ENCODE assay signal across 30 cellular contexts in genomic region chr1:221723918-221724263, GRCh38. TPM values are rescaled to one million over a fixed set of nuclear protein-coding genes. Genes with fewer than 3 reads are reported as not detected.
DNase-seq lines count a peak whose midpoint lies in the region; ATAC-seq, FAIRE-seq and TF ChIP-seq lines count a peak whose summit lies in the region.
"Had no signal": no experiment of that assay in that cellular context is flagged by ENCODE, and none has a peak within 500 bp of the region (broad histone marks: within the 10 kb centered on the region; RNA-seq: fewer than 3 reads in every experiment).

No MANE protein-coding gene starts in this region.

- H2AFZ ChIP-seq in HepG2 (ENCODE audit: low read length): no peak overlapping the region

- no peak overlapping the region for H2BK15ac ChIP-seq in mesendoderm (replicated peaks; ENCODE audit: low read depth)

- no peak for ATAC-seq in GM21786 (IDR thresholded peaks at IDR 0.05; ENCODE audit: unreplicated experiment)
- no peak for ATAC-seq in HepG2
- ATAC-seq: A549; effector memory CD8-positive, alpha-beta T cell; stimulated activated memory B cell treated with anti-CD40 and anti-IgM and Interleukin-4, amounts not matched to agents 10 μg/mL and 1 μg/mL and 100 μg/mL, for 72 hours had no signal

- H3K36me3 ChIP-seq in breast epithelium: no peaks in the 10 kb centered on the region
- peaks cover 92% of the 10 kb centered on the region for H3K36me3 ChIP-seq in endodermal cell (ENCODE audit: control insufficient read depth, insufficient read depth, low read length)
- H3K36me3 ChIP-seq in mesendoderm (ENCODE audit: control insufficient read depth, insufficient read depth, low read length): no peaks in the 10 kb centered on the region
- H3K36me3 ChIP-seq in HepG2 (replicated peaks in 1 of 2; ENCODE audit: control insufficient read depth in 1 of 2, insufficient read depth in 2 of 2, low read length in 2 of 2): no peaks in the 10 kb centered on the region
- H3K36me3 ChIP-seq: adrenal gland, brain microvascular endothelial cell, suprapubic skin had no signal

- H3K9me3 Mint-ChIP-seq in MCF 10A (ENCODE audit: unreplicated experiment) (no peaks in the 10 kb centered on the region), endodermal cell (peaks cover 25% of the 10 kb centered on the region)

- in situ Hi-C loops in HepG2 (cut with HindIII; ENCODE audit: extremely low pct_ligation_motif_present, low pct_unique_long_range_greater_than_20kb): no loop called here

- H3K23ac ChIP-seq in mesendoderm (ENCODE audit: low read length): no peak overlapping the region

- no peak overlapping the region for H3K4me3 Mint-ChIP-seq in MCF 10A (ENCODE audit: unreplicated experiment)
- H3K4me3 Mint-ChIP-seq in endodermal cell: no peak overlapping the region
- H3K4me3 Mint-ChIP-seq: B cell; effector memory CD8-positive, alpha-beta T cell; memory B cell; stimulated activated memory B cell treated with anti-CD40 and anti-IgM and Interleukin-4, amounts not matched to agents 10 μg/mL and 1 μg/mL and 100 μg/mL, for 72 hours had no signal

- CTCF ChIA-PET in MCF 10A (lab: Yijun Ruan, JAX) (interaction anchor here (0.6 to 2.1 kb wide), 6 partner anchors 9 to 850 kb away, joined by 3 to 9 read pairs (median 4); no protein-coding TSS in a partner anchor), RWPE1 (lab: Yijun Ruan, JAX) (interaction anchor here (0.7 kb wide), 1 partner anchor 10 kb away, joined by 3 read pairs; no protein-coding TSS in a partner anchor), HepG2 (lab: Yijun Ruan, JAX; ENCODE audit: low intra/inter-chr PET ratio, low total read pairs) (no interaction called here)

- BruUV-seq in MCF 10A (replicated peaks; lab: Mats Ljungman, UMichigan): no TSS peak
- BruUV-seq in HepG2 (replicated peaks; lab: Mats Ljungman, UMichigan): no TSS peak

- H3K4me1 Mint-ChIP-seq in MCF 10A (ENCODE audit: insufficient read depth, unreplicated experiment) (peaks cover 56% of the 10 kb centered on the region), endodermal cell (peaks cover 17% of the 10 kb centered on the region)

- H3K9me3 ChIP-seq in breast epithelium (no peaks in the 10 kb centered on the region), endodermal cell (ENCODE audit: control insufficient read depth, low read length) (peaks cover 45% of the 10 kb centered on the region), HepG2 (ENCODE audit: low read length) (peaks cover 8% of the 10 kb centered on the region)
- H3K9me3 ChIP-seq: adrenal gland, suprapubic skin had no signal

- H2BK120ac ChIP-seq in mesendoderm (ENCODE audit: low read depth, low read length): no peak overlapping the region

- no peak overlapping the region for H2BK5ac ChIP-seq in mesendoderm (ENCODE audit: low read length)

- FAIRE-seq in HepG2 (lab: Jason Lieb, UNC): no peak
- FAIRE-seq: A549, colon had no signal

- H3K36me3 Mint-ChIP-seq in MCF 10A (ENCODE audit: insufficient read depth, unreplicated experiment) (peaks cover 9% of the 10 kb centered on the region), endodermal cell (ENCODE audit: low read depth) (peaks cover 36% of the 10 kb centered on the region)

- H3K4me1 ChIP-seq in breast epithelium (no peaks in the 10 kb centered on the region), endodermal cell (ENCODE audit: control insufficient read depth, insufficient read depth, low read length) (peaks cover 9% of the 10 kb centered on the region), mesendoderm (ENCODE audit: control insufficient read depth, low read depth, low read length) (peaks cover 5% of the 10 kb centered on the region), HepG2 (ENCODE audit: insufficient read depth, low read length) (peaks cover 13% of the 10 kb centered on the region)

- H3K27me3 ChIP-seq in breast epithelium (no peaks in the 10 kb centered on the region), endodermal cell (ENCODE audit: control insufficient read depth, insufficient read depth, low read length, poor library complexity, severe bottlenecking) (no peaks in the 10 kb centered on the region), mesendoderm (ENCODE audit: insufficient read depth, low read length, poor library complexity) (no peaks in the 10 kb centered on the region), HepG2 (ENCODE audit: control insufficient read depth in 1 of 2, insufficient read depth in 2 of 2, low read length in 2 of 2) (no peaks in the 10 kb centered on the region)
- H3K27me3 ChIP-seq: adrenal gland, brain microvascular endothelial cell, suprapubic skin had no signal

- peak; percentile 25 for DNase-seq in MCF 10A (ENCODE audit: unreplicated experiment)
- DNase-seq in breast epithelium (ENCODE audit: low spot score in 2 of 2): no peak
- no peak for DNase-seq in endodermal cell
- peak; percentile 16 for DNase-seq in mesendoderm
- no peak for DNase-seq in RWPE1 (ENCODE audit: low spot score)
- no peak for DNase-seq in NCI-H510A treated with DMSO at 0.1 percent for 48 hours (lab: John Stamatoyannopoulos, UW)
- DNase-seq in HepG2 (ENCODE audit: low spot score): no peak
- DNase-seq: activated CD8-positive, alpha-beta memory T cell treated with anti-CD3 and anti-CD28 coated beads for 24 hours; activated T-cell treated with anti-CD3 and anti-CD28 coated beads, Interleukin-2, amount 50 U/mL, for 1 hour; adrenal gland; Calu3; effector memory CD8-positive, alpha-beta T cell; glutamatergic neuron; left cardiac atrium; NCI-H1694; NCI-H524; NK-92 treated with Interleukin-12 subunit alpha and Interleukin-12 subunit beta, amount 100 ng/mL, for 24 hours; occipital lobe; SIG-M5; stimulated activated CD4-positive, alpha-beta T cell treated with anti-CD3 and anti-CD28 coated beads, Interleukin-4, amount 100 ng/mL, for 1 hour; T-helper 1 cell had no signal

- no peak for TF ChIP-seq RAD21 in HepG2 (CRISPR knock-in tag; IDR thresholded peaks at IDR 0.05)

- no peak overlapping the region for H3K9ac ChIP-seq in endodermal cell (ENCODE audit: extremely low read depth, low read length, poor library complexity, severe bottlenecking)
- H3K9ac ChIP-seq in mesendoderm (ENCODE audit: low read length): no peak overlapping the region
- no peak overlapping the region for H3K9ac ChIP-seq in HepG2 (ENCODE audit: insufficient read depth, low read depth, low read length)
- H3K9ac ChIP-seq: KMS-11 had no signal

- intact Hi-C loops in MCF 10A (cut with micrococcal nuclease): no loop called here
- intact Hi-C loops in breast epithelium (cut with DNase I; ENCODE audit: low total_unique reads): no loop called here
- intact Hi-C loops in HepG2 (cut with micrococcal nuclease; ENCODE audit: unreplicated experiment): no loop called here

- no peak overlapping the region for H3K4me2 ChIP-seq in mesendoderm (ENCODE audit: low read length)
- H3K4me2 ChIP-seq in HepG2 (ENCODE audit: low read depth, low read length): no peak overlapping the region
- H3K4me2 ChIP-seq: A549, KMS-11 had no signal

- no peak for TF ChIP-seq EP300 in HepG2 (IDR thresholded peaks at IDR 0.05; ENCODE audit: low read depth in 2 of 2, low read length in 2 of 2)
- TF ChIP-seq EP300 in HepG2 (CRISPR knock-in tag; IDR thresholded peaks at IDR 0.05; ENCODE audit: borderline replicate concordance): no peak

- H4K20me1 ChIP-seq in HepG2 (ENCODE audit: insufficient read depth, low read length): no peaks in the 10 kb centered on the region

- H3K79me2 ChIP-seq in mesendoderm (ENCODE audit: control insufficient read depth, insufficient read depth, low read length) (peaks cover 4% of the 10 kb centered on the region), HepG2 (ENCODE audit: insufficient read depth, low read length) (no peaks in the 10 kb centered on the region)

- H3K27ac ChIP-seq in breast epithelium (no peak overlapping the region), endodermal cell (ENCODE audit: low read depth, low read length) (no peak overlapping the region), mesendoderm (ENCODE audit: low read depth, low read length) (no peak overlapping the region), RWPE1 (no peak overlapping the region), HepG2 (ENCODE audit: extremely low read length, insufficient read depth, low read length) (no peak overlapping the region)
- H3K27ac ChIP-seq: A549, adrenal gland, KMS-11, suprapubic skin had no signal

- H3K56ac ChIP-seq in mesendoderm (ENCODE audit: low read length): no peak overlapping the region

- H3K27ac Mint-ChIP-seq in MCF 10A (ENCODE audit: low read depth, unreplicated experiment): peak overlapping the region; percentile 36
- no peak overlapping the region for H3K27ac Mint-ChIP-seq in endodermal cell
- H3K27ac Mint-ChIP-seq: B cell; memory B cell; stimulated activated memory B cell treated with anti-CD40 and anti-IgM and Interleukin-4, amounts not matched to agents 10 μg/mL and 1 μg/mL and 100 μg/mL, for 72 hours had no signal

- no peak overlapping the region for H2AK5ac ChIP-seq in mesendoderm (ENCODE audit: low read length)

- H3K18ac ChIP-seq in mesendoderm (ENCODE audit: low read length): no peak overlapping the region

- H3K4me3 ChIP-seq in breast epithelium: no peak overlapping the region
- peak overlapping the region; percentile 28 for H3K4me3 ChIP-seq in endodermal cell (ENCODE audit: low read length)
- H3K4me3 ChIP-seq in mesendoderm (ENCODE audit: low read length): no peak overlapping the region
- H3K4me3 ChIP-seq in HepG2 (replicated peaks in 1 of 3; ENCODE audit: insufficient read depth in 1 of 3, low read depth in 2 of 3, low read length in 3 of 3): no peak overlapping the region
- H3K4me3 ChIP-seq: A549, adrenal gland, suprapubic skin had no signal

- no peak for TF ChIP-seq POLR2A in breast epithelium (IDR thresholded peaks at IDR 0.05)
- no peak for TF ChIP-seq POLR2A in HepG2 (IDR thresholded peaks at IDR 0.05; ENCODE audit: insufficient read depth in 1 of 2, low read depth in 2 of 2, low read length in 2 of 2)

- WGBS in endodermal cell (ENCODE audit: insufficient coverage in 1 of 2, insufficient read length in 1 of 2), 2 experiments: 80 to 85% methylated on average over 1 to 3 of the region's 3 CpGs
- WGBS in mesendoderm (ENCODE audit: extremely low coverage, insufficient coverage, low lambda C conversion rate): no CpG with 5 or more reads among the region's 3 CpGs
- 98% methylated on average over 3 of the region's 3 CpGs for WGBS in HepG2 (ENCODE audit: low lambda C conversion rate)

- no peak overlapping the region for H3K4ac ChIP-seq in mesendoderm (ENCODE audit: low read depth, low read length)

- TF ChIP-seq CTCF in MCF 10A (IDR thresholded peaks at IDR 0.05; ENCODE audit: unreplicated experiment) (no peak), breast epithelium (IDR thresholded peaks at IDR 0.05) (no peak), endodermal cell (conservative IDR thresholded peaks at IDR 0.05) (no peak), RWPE1 (conservative IDR thresholded peaks at IDR 0.05; ENCODE audit: low read depth) (no peak), HepG2 (CRISPR knock-in tag; IDR thresholded peaks at IDR 0.05) (no peak)

- H4K8ac ChIP-seq in mesendoderm (ENCODE audit: low read depth, low read length): no peak overlapping the region

- H3K79me1 ChIP-seq in mesendoderm (ENCODE audit: low read length): peaks cover 18% of the 10 kb centered on the region

- POLR2A ChIA-PET in MCF 10A (lab: Yijun Ruan, JAX) (interaction anchor here (0.8 to 2.0 kb wide), 4 partner anchors 16 to 44 kb away, joined by 4 to 6 read pairs (median 4); partner anchors contain the start of gene DUSP10), RWPE1 (lab: Yijun Ruan, JAX; ENCODE audit: low non-redundant PET) (no interaction called here), HepG2 (lab: Yijun Ruan, JAX) (no interaction called here)

- no peak overlapping the region for H4K5ac ChIP-seq in mesendoderm (ENCODE audit: low read length)

- H3K27me3 Mint-ChIP-seq in MCF 10A (ENCODE audit: insufficient read depth, unreplicated experiment): no peaks in the 10 kb centered on the region
- H3K27me3 Mint-ChIP-seq in endodermal cell (ENCODE audit: insufficient read depth): no peaks in the 10 kb centered on the region
- H3K27me3 Mint-ChIP-seq: B cell; effector memory CD8-positive, alpha-beta T cell; memory B cell; stimulated activated memory B cell treated with anti-CD40 and anti-IgM and Interleukin-4, amounts not matched to agents 10 μg/mL and 1 μg/mL and 100 μg/mL, for 72 hours had no signal

RNA-seq across cellular contexts. Expression of gene DUSP10, which starts 18.0 kb away (rescaled TPM):
- total RNA-seq in MCF 10A (2022): 15.9 and 22.0 TPM in 2 replicates
- total RNA-seq in breast epithelium: 10 to 100 TPM; 15.5 to 33.2 (median 28.2) TPM
- total RNA-seq in endodermal cell: 10 to 100 TPM in 1 of 2 donors, 1 to 10 TPM in 1; 6.5 to 11.7 TPM
- polyA plus RNA-seq in endodermal cell (2013, experiment 1 of 2): 4.7 TPM
- polyA plus RNA-seq in endodermal cell (2013, experiment 2 of 2): 4.2 TPM
- 9.1 TPM for polyA plus RNA-seq in mesendoderm (2013, experiment 1 of 2)
- polyA plus RNA-seq in mesendoderm (2013, experiment 2 of 2): 10.0 TPM
- 2.1 and 2.5 TPM in 2 replicates for total RNA-seq in HepG2 (2016; rRNA removed; fragmentation: Illumina TruSeq; extraction: Trizol)
- total RNA-seq in HepG2 (2016; cell fraction: cytosol; rRNA removed; fragmentation: Illumina TruSeq; extraction: Trizol; ENCODE audit: low read depth): 1.0 and 1.1 TPM in 2 replicates
- 2.7 and 2.8 TPM in 2 replicates for total RNA-seq in HepG2 (2016; cell fraction: insoluble cytoplasmic fraction; rRNA removed; fragmentation: Illumina TruSeq; extraction: Trizol)
- 1.8 and 2.0 TPM in 2 replicates for total RNA-seq in HepG2 (2016; cell fraction: membrane; rRNA removed; fragmentation: Illumina TruSeq; extraction: Trizol)
- 3.2 and 3.5 TPM in 2 replicates for total RNA-seq in HepG2 (2016; cell fraction: nucleus; rRNA removed; fragmentation: Illumina TruSeq; extraction: Trizol)
- 4.2 and 4.4 TPM in 2 replicates for polyA plus RNA-seq in HepG2 (2011; rRNA removed)
- polyA plus RNA-seq in HepG2 (2011; cell fraction: cytosol; rRNA removed): 5.3 and 5.7 TPM in 2 replicates
- polyA plus RNA-seq in HepG2 (2011; cell fraction: nucleus; rRNA removed): 6.2 and 6.9 TPM in 2 replicates
- 2.6 and 5.2 TPM in 2 replicates for polyA plus RNA-seq in HepG2 (2012)
- polyA plus RNA-seq in HepG2 (2016; cell fraction: cytosol; fragmentation: Illumina TruSeq; extraction: Trizol; ENCODE audit: low read depth): 0.26 and 0.36 TPM in 2 replicates
- 2.8 and 3.3 TPM in 2 replicates for polyA plus RNA-seq in HepG2 (2016; cell fraction: insoluble cytoplasmic fraction; fragmentation: Illumina TruSeq; extraction: Trizol; ENCODE audit: low read depth)
- polyA plus RNA-seq in HepG2 (2016; cell fraction: membrane; fragmentation: Illumina TruSeq; extraction: Trizol; ENCODE audit: low read depth): 1.2 and 1.3 TPM in 2 replicates
- polyA plus RNA-seq in HepG2 (2016; cell fraction: nucleus; fragmentation: Illumina TruSeq; extraction: Trizol; ENCODE audit: insufficient read depth, low read depth): 2.0 and 2.4 TPM in 2 replicates
- 11.2 and 16.0 TPM in 2 replicates for polyA minus RNA-seq in HepG2 (2011; rRNA and poly(A)+ RNA removed; ENCODE audit: low replicate concordance)
- polyA minus RNA-seq in HepG2 (2011; cell fraction: cytosol; rRNA and poly(A)+ RNA removed): 2.7 and 3.9 TPM in 2 replicates
- 13.1 and 15.4 TPM in 2 replicates for polyA minus RNA-seq in HepG2 (2011; cell fraction: nucleus; rRNA and poly(A)+ RNA removed)

Comparison
In these comparisons a context has a peak if more than half of its experiments do, and no peak if none do; other contexts are left out.
1. DNase-seq: peak in MCF 10A (single experiment) and mesendoderm (single experiment); none in breast epithelium (0 of 2), endodermal cell (single experiment), RWPE1 (single experiment), NCI-H510A treated with DMSO at 0.1 percent for 48 hours (single experiment) and HepG2 (single experiment).